ENCODE assay signal across 13 cellular contexts in genomic region chr16:1680361-1680760, GRCh38.
DNase-seq lines count a peak whose midpoint lies in the region; ATAC-seq and TF ChIP-seq lines count a peak whose summit lies in the region.
"Had no signal": no experiment of that assay in that cellular context is flagged by ENCODE, and none has a peak within 500 bp of the region (broad histone marks: within the 10 kb centered on the region; RNA-seq: fewer than 3 reads in every experiment).

No MANE protein-coding gene starts in this region.

- peaks cover 43% of the 10 kb centered on the region for H3K36me3 ChIP-seq in HUES48 (ENCODE audit: control insufficient read depth, insufficient read depth, low read length)
- H3K36me3 ChIP-seq: uterus had no signal

- TF ChIP-seq CTCF in astrocyte of the cerebellum (IDR thresholded peaks at IDR 0.05; ENCODE audit: low read depth, low read length, missing control alignments), result no peak
- no peak for TF ChIP-seq CTCF in nephron (IDR thresholded peaks at IDR 0.05; ENCODE audit: unreplicated experiment in 3 of 3)

- H3K4me1 ChIP-seq in HUES48 (ENCODE audit: control insufficient read depth, insufficient read depth, low read length), result 0 out of 2 replicates have a peak, but pooled peaks cover 6% of the 10 kb centered on the region

- H3K9ac ChIP-seq in HUES48 (ENCODE audit: low read depth, low read length), result no peak overlapping the region

- no peaks in the 10 kb centered on the region for H3K9me3 Mint-ChIP-seq in T-helper 2 cell treated with Interferon-gamma antibody and Interleukin-4, amounts not matched to agents 5 μg/mL and 100 μg/mL, for 36 hours
- H3K9me3 Mint-ChIP-seq in nephron, result no peaks in the 10 kb centered on the region

- H3K4me3 ChIP-seq in HUES48 (ENCODE audit: low read depth, low read length) (0 out of 2 replicates have a peak overlapping the region, but pooled peaks have one; percentile 1), astrocyte of the cerebellum (ENCODE audit: low read depth, low read length) (peak overlapping the region; percentile 1)
- H3K4me3 ChIP-seq: lower lobe of right lung, uterus had no signal

- no peaks in the 10 kb centered on the region for H3K27me3 ChIP-seq in HUES48 (ENCODE audit: control insufficient read depth, insufficient read depth, low read length)
- H3K27me3 ChIP-seq: uterus had no signal

- no peak overlapping the region for H3K27ac Mint-ChIP-seq in T-helper 2 cell treated with Interferon-gamma antibody and Interleukin-4, amounts not matched to agents 5 μg/mL and 100 μg/mL, for 36 hours
- H3K27ac Mint-ChIP-seq in nephron, result peak overlapping the region in 1 of 3 experiments; percentile 38

- H3K27me3 Mint-ChIP-seq in T-helper 2 cell treated with Interferon-gamma antibody and Interleukin-4, amounts not matched to agents 5 μg/mL and 100 μg/mL, for 36 hours (ENCODE audit: low read depth), result no peaks in the 10 kb centered on the region
- peaks cover 3% of the 10 kb centered on the region for H3K27me3 Mint-ChIP-seq in nephron (ENCODE audit: low read depth)

- in situ Hi-C loops in astrocyte of the cerebellum (cut with HindIII; ENCODE audit: low sequenced_read_pairs), result loop anchor here (10.0 kb wide), 1 partner anchor 64 kb away; no protein-coding TSS in a partner anchor

- H3K4me3 Mint-ChIP-seq in T-helper 2 cell treated with Interferon-gamma antibody and Interleukin-4, amounts not matched to agents 5 μg/mL and 100 μg/mL, for 36 hours, result peak overlapping the region; percentile 15
- peak overlapping the region; percentile 52 to 74 (median 67) for H3K4me3 Mint-ChIP-seq in nephron

- peaks cover 14% of the 10 kb centered on the region for H3K36me3 Mint-ChIP-seq in T-helper 2 cell treated with Interferon-gamma antibody and Interleukin-4, amounts not matched to agents 5 μg/mL and 100 μg/mL, for 36 hours (ENCODE audit: low read depth)
- H3K36me3 Mint-ChIP-seq in nephron (ENCODE audit: low read depth), result peaks cover 27% of the 10 kb centered on the region

- DNase-seq in T-helper 2 cell treated with Interferon-gamma antibody and Interleukin-4, amounts not matched to agents 5 μg/mL and 100 μg/mL, for 36 hours (ENCODE audit: low spot score), result no peak
- DNase-seq in T-helper 2 cell, result no peak
- DNase-seq in astrocyte of the cerebellum (ENCODE audit: low read depth), result no peak
- DNase-seq in NCI-H2081 (lab: John Stamatoyannopoulos, UW), result no peak
- no peak for DNase-seq in globus pallidus (ENCODE audit: low spot score)
- DNase-seq: hippocampal formation, lower lobe of right lung, MV-4-11, NCI-H226, uterus had no signal

- ATAC-seq in HG03045 (IDR thresholded peaks at IDR 0.05; ENCODE audit: unreplicated experiment), result no peak
- ATAC-seq: lower lobe of right lung had no signal

- H3K27ac ChIP-seq in HUES48 (ENCODE audit: low read depth, low read length), result no peak overlapping the region
- H3K27ac ChIP-seq: lower lobe of right lung, uterus had no signal

- H3K4me1 Mint-ChIP-seq in T-helper 2 cell treated with Interferon-gamma antibody and Interleukin-4, amounts not matched to agents 5 μg/mL and 100 μg/mL, for 36 hours (ENCODE audit: low read depth), result peaks cover 17% of the 10 kb centered on the region
- peaks cover 7% of the 10 kb centered on the region for H3K4me1 Mint-ChIP-seq in nephron

- no peaks in the 10 kb centered on the region for H3K9me3 ChIP-seq in HUES48 (ENCODE audit: control insufficient read depth, insufficient read depth, low read length)
- H3K9me3 ChIP-seq: lower lobe of right lung, uterus had no signal
